26 cellular contexts compared by ENCODE assay signal in the genomic region with DNA sequence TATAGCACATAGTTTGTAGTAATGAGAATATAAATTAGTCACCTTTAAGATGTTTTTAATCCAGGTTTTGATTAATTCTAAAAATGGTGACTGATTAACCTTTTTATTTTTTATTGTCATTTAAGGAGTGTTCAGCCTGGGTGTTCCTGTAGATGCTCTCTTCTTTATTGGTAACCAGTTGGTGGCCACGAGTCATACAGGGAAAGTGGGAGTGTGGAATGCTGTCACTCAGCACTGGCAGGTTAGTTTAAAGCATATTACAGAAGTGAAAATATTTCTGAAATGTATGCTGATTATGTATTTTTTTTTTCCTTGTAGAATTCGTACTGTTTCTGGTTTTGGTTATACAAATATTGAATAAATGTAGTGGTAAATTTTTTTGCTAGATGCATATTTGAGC. TPM values are rescaled to one million over a fixed set of nuclear protein-coding genes. Genes with fewer than 3 reads are reported as not detected.
DNase-seq lines count a peak whose midpoint lies in the region; ATAC-seq and TF ChIP-seq lines count a peak whose summit lies in the region.
"Had no signal": no experiment of that assay in that cellular context is flagged by ENCODE, and none has a peak within 500 bp of the region (broad histone marks: within the 10 kb centered on the region; RNA-seq: fewer than 3 reads in every experiment).

No MANE protein-coding gene starts in this region.

- ATAC-seq in SK-N-SH treated with all-trans-retinoic acid at 6 μM for 48 hours = no peak
- ATAC-seq in esophagus mucosa = peak; percentile 83
- no peak for ATAC-seq in HG03571 (IDR thresholded peaks at IDR 0.05; ENCODE audit: unreplicated experiment)
- ATAC-seq in GM18870 (IDR thresholded peaks at IDR 0.05; ENCODE audit: unreplicated experiment) = no peak
- ATAC-seq in HG03196 (IDR thresholded peaks at IDR 0.05; ENCODE audit: unreplicated experiment) = no peak
- ATAC-seq: activated naive CD4-positive, alpha-beta T cell treated with anti-CD3 and anti-CD28 coated beads, Interleukin-2, amount 50 U/mL, for 72 hours; naive thymus-derived CD8-positive, alpha-beta T cell had no signal

- TF ChIP-seq RAD21 in SK-N-SH (IDR thresholded peaks at IDR 0.05; ENCODE audit: low read length) = no peak

- H3K36me3 ChIP-seq in SK-N-SH (replicated peaks in 1 of 2; ENCODE audit: control insufficient read depth in 1 of 2, insufficient read depth in 2 of 2, low read length in 1 of 2) = peaks cover 31 to 56% of the 10 kb centered on the region in 2 experiments
- H3K36me3 ChIP-seq: colonic mucosa had no signal

- H3K27me3 ChIP-seq in SK-N-SH (ENCODE audit: insufficient read depth) = no peaks in the 10 kb centered on the region
- H3K27me3 ChIP-seq: colonic mucosa, SJCRH30, transverse colon had no signal

- 85% methylated on average over 2 of the region's 2 CpGs for WGBS in SK-N-SH (ENCODE audit: low lambda C conversion rate)

- H2AFZ ChIP-seq in SK-N-SH (ENCODE audit: low read depth) = no peak overlapping the region
- H2AFZ ChIP-seq: parathyroid adenoma had no signal

- H3F3A ChIP-seq in SK-N-SH (replicated peaks; ENCODE audit: insufficient read depth) = no peaks in the 10 kb centered on the region

- no peaks in the 10 kb centered on the region for H3K9me2 ChIP-seq in SK-N-SH

- no peak overlapping the region for H3K4me3 ChIP-seq in SK-N-SH (ENCODE audit: low read depth in 2 of 2, low read length in 1 of 2)
- H3K4me3 ChIP-seq: colonic mucosa, SJCRH30, transverse colon had no signal

- no peak for TF ChIP-seq CTCF in SK-N-SH (IDR thresholded peaks at IDR 0.05)

- no peak overlapping the region for H3K9ac ChIP-seq in SK-N-SH
- H3K9ac ChIP-seq: parathyroid adenoma had no signal

- H3K4me1 ChIP-seq in SK-N-SH (ENCODE audit: control insufficient read depth in 1 of 2, insufficient read depth in 2 of 2, low read depth in 1 of 2, low read length in 1 of 2) = peaks cover 0 to 4% of the 10 kb centered on the region in 2 experiments; a peak in 2 of 4 replicates
- H3K4me1 ChIP-seq: colonic mucosa, parathyroid adenoma, SJCRH30 had no signal

- no peaks in the 10 kb centered on the region for H3K79me2 ChIP-seq in SK-N-SH (ENCODE audit: insufficient read depth)
- H3K79me2 ChIP-seq: parathyroid adenoma had no signal

- no peak overlapping the region for H3K4me2 ChIP-seq in SK-N-SH

- POLR2A ChIA-PET in SK-N-SH (lab: Yijun Ruan, JAX) = no interaction called here

- H3K9me3 ChIP-seq in SK-N-SH = no peaks in the 10 kb centered on the region
- H3K9me3 ChIP-seq: colonic mucosa, SJCRH30, transverse colon had no signal

- no peak for TF ChIP-seq EP300 in SK-N-SH (IDR thresholded peaks at IDR 0.05; ENCODE audit: borderline replicate concordance in 1 of 2, low read depth in 1 of 2, low read length in 1 of 2)

- H3K27ac ChIP-seq in SK-N-SH (ENCODE audit: low read depth in 2 of 2, low read length in 1 of 2) = peak overlapping the region in 1 of 2 experiments; percentile 22; a peak in 2 of 4 replicates
- H3K27ac ChIP-seq: colonic mucosa, parathyroid adenoma, SJCRH30, transverse colon had no signal

- no peak for DNase-seq in SK-N-SH
- DNase-seq in NCI-H69 (lab: John Stamatoyannopoulos, UW) = peak; percentile 13
- no peak for DNase-seq in activated T-cell treated with anti-CD3 and anti-CD28 coated beads, Interleukin-2, amount 50 U/mL, for 48 hours
- DNase-seq: activated B cell treated with CpG ODN at 0.5 μM for 24 hours; activated CD4-positive, alpha-beta memory T cell treated with anti-CD3 and anti-CD28 coated beads, Interleukin-2, amount 10 ng/mL, durations not matched to agents 7 days and 5 days; activated T-cell treated with anti-CD3 and anti-CD28 coated beads, Interleukin-2, amount 50 U/mL, for 1 hour; colonic mucosa; HFFc6; hippocampal formation; islet precursor cell; Kasumi-1; mammary epithelial cell; naive thymus-derived CD8-positive, alpha-beta T cell; NCI-H1436 treated with DMSO at 0.1 percent for 48 hours; NCI-H2171 treated with DMSO at 0.1 percent for 48 hours; NCI-H748 treated with DMSO at 0.1 percent for 48 hours; SJCRH30; T-helper 2 cell; transverse colon had no signal

- CTCF ChIA-PET in SK-N-SH (lab: Yijun Ruan, JAX) = interaction anchor here (0.8 kb wide), 1 partner anchor 13 kb away, joined by 3 read pairs; no protein-coding TSS in a partner anchor

- H4K20me1 ChIP-seq in SK-N-SH (ENCODE audit: insufficient read depth) = no peaks in the 10 kb centered on the region

TF ChIP-seq in SK-N-SH, 30 proteins besides CTCF, POLR2A, EP300 and RAD21 (continues in another document):
- TF ChIP-seq CHD2 (IDR thresholded peaks at IDR 0.05; ENCODE audit: low read length, partially characterized antibody) (no peak), FOXM1 (IDR thresholded peaks at IDR 0.05; ENCODE audit: low read depth) (no peak), JUND (IDR thresholded peaks at IDR 0.05) (no peak), NRF1 (IDR thresholded peaks at IDR 0.05; ENCODE audit: low read depth, low read length) (no peak)
- TF ChIP-seq, protein P1, sequence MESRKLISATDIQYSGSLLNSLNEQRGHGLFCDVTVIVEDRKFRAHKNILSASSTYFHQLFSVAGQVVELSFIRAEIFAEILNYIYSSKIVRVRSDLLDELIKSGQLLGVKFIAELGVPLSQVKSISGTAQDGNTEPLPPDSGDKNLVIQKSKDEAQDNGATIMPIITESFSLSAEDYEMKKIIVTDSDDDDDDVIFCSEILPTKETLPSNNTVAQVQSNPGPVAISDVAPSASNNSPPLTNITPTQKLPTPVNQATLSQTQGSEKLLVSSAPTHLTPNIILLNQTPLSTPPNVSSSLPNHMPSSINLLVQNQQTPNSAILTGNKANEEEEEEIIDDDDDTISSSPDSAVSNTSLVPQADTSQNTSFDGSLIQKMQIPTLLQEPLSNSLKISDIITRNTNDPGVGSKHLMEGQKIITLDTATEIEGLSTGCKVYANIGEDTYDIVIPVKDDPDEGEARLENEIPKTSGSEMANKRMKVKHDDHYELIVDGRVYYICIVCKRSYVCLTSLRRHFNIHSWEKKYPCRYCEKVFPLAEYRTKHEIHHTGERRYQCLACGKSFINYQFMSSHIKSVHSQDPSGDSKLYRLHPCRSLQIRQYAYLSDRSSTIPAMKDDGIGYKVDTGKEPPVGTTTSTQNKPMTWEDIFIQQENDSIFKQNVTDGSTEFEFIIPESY (IDR thresholded peaks at IDR 0.05; ENCODE audit: borderline replicate concordance, low read depth) = no peak
- TF ChIP-seq, protein P2, sequence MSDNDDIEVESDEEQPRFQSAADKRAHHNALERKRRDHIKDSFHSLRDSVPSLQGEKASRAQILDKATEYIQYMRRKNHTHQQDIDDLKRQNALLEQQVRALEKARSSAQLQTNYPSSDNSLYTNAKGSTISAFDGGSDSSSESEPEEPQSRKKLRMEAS (IDR thresholded peaks at IDR 0.05; ENCODE audit: low read depth) = no peak
- TF ChIP-seq, protein P3, sequence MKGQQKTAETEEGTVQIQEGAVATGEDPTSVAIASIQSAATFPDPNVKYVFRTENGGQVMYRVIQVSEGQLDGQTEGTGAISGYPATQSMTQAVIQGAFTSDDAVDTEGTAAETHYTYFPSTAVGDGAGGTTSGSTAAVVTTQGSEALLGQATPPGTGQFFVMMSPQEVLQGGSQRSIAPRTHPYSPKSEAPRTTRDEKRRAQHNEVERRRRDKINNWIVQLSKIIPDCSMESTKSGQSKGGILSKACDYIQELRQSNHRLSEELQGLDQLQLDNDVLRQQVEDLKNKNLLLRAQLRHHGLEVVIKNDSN (IDR thresholded peaks at IDR 0.05; ENCODE audit: borderline replicate concordance, low read depth) = no peak

TF ChIP-seq in SK-N-SH treated with all-trans-retinoic acid at 6 μM for 48 hours, 23 proteins besides CTCF, POLR2A, EP300 and RAD21 (continues in another document):
- TF ChIP-seq CSDC2 (CRISPR knock-in tag; IDR thresholded peaks at IDR 0.05) = no peak
- TF ChIP-seq, protein P4, sequence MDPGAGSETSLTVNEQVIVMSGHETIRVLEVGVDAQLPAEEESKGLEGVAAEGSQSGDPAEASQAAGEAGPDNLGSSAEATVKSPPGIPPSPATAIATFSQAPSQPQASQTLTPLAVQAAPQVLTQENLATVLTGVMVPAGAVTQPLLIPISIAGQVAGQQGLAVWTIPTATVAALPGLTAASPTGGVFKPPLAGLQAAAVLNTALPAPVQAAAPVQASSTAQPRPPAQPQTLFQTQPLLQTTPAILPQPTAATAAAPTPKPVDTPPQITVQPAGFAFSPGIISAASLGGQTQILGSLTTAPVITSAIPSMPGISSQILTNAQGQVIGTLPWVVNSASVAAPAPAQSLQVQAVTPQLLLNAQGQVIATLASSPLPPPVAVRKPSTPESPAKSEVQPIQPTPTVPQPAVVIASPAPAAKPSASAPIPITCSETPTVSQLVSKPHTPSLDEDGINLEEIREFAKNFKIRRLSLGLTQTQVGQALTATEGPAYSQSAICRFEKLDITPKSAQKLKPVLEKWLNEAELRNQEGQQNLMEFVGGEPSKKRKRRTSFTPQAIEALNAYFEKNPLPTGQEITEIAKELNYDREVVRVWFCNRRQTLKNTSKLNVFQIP (CRISPR knock-in tag; IDR thresholded peaks at IDR 0.05; ENCODE audit: borderline replicate concordance, low read depth) = no peak
- TF ChIP-seq TCF4 (CRISPR knock-in tag; IDR thresholded peaks at IDR 0.05; ENCODE audit: borderline replicate concordance) = no peak
- TF ChIP-seq PPARA (CRISPR knock-in tag; IDR thresholded peaks at IDR 0.05; ENCODE audit: borderline replicate concordance) = no peak
- TF ChIP-seq ZNF8 (CRISPR knock-in tag; IDR thresholded peaks at IDR 0.05) = no peak
- no peak for TF ChIP-seq ZC3H10 (CRISPR knock-in tag; IDR thresholded peaks at IDR 0.05)
- TF ChIP-seq ZFP3 (CRISPR knock-in tag; IDR thresholded peaks at IDR 0.05) = no peak

RNA-seq across cellular contexts. Expression of a gene that starts 28.1 kb away (rescaled TPM):
- 34.8 and 36.6 TPM in 2 replicates for polyA plus RNA-seq in SK-N-SH (2012; rRNA removed)
- polyA plus RNA-seq in SK-N-SH (2012; cell fraction: cytosol; rRNA removed) = 30.7 and 31.5 TPM in 2 replicates
- polyA plus RNA-seq in SK-N-SH (2012; cell fraction: nucleus; rRNA removed) = 46.4 and 85.2 TPM in 2 replicates
- total RNA-seq in esophagus mucosa = 38.1 TPM
